ENCODE assay signal across 7 cellular contexts in genomic region chr3:100335137-100335833, GRCh38. TPM values are rescaled to one million over a fixed set of nuclear protein-coding genes. Genes with fewer than 3 reads are reported as not detected.
A peak's percentile ranks its signal among the peaks of the same experiment; 100 is the strongest.
DNase-seq lines count a peak whose midpoint lies in the region; ATAC-seq and TF ChIP-seq lines count a peak whose summit lies in the region.

No MANE protein-coding gene starts in this region.

- POLR2A ChIA-PET in naive thymus-derived CD8-positive, alpha-beta T cell (lab: Charles Lee) = interaction anchor here (0.9 to 2.6 kb wide), 3 partner anchors 66 to 378 kb away, joined by 3 to 23 read pairs (median 3); partner anchors contain the start of genes LNP1 and TOMM70

- H3K27ac ChIP-seq in WERI-Rb-1 (peak overlapping the region; percentile 83), aorta (ENCODE audit: low read depth in 1 of 2, low read length in 2 of 2) (peak overlapping the region; percentile 14 to 41)

- no peaks in the 10 kb centered on the region for H3K9me3 Mint-ChIP-seq in naive thymus-derived CD8-positive, alpha-beta T cell

- H3K4me3 ChIP-seq in Jurkat, Clone E6-1 (ENCODE audit: low read length) = peak overlapping the region; percentile 83
- H3K4me3 ChIP-seq in WERI-Rb-1 (ENCODE audit: low read depth, low read length) = peak overlapping the region; percentile 59
- H3K4me3 ChIP-seq in aorta (ENCODE audit: low read length in 2 of 2) = peak overlapping the region; percentile 61 to 79

- H3K9me3 ChIP-seq in WERI-Rb-1 (ENCODE audit: severe bottlenecking) (no peaks in the 10 kb centered on the region), aorta (ENCODE audit: control insufficient read depth, low read length) (no peaks in the 10 kb centered on the region)

- no peaks in the 10 kb centered on the region for H3K4me1 ChIP-seq in aorta (ENCODE audit: control insufficient read depth in 1 of 2, insufficient read depth in 2 of 2, low read length in 2 of 2)

- no peaks in the 10 kb centered on the region for H3K27me3 Mint-ChIP-seq in naive thymus-derived CD8-positive, alpha-beta T cell

- intact Hi-C loops in aorta (cut with DNase I) = loop anchor here in 1 of 2 donors (10.0 kb wide), 1 partner anchor 70 kb away; the partner anchor contains the start of genes LNP1 and TOMM70

- in situ Hi-C loops in G401 (cut with HindIII; ENCODE audit: low sequenced_read_pairs) = loop anchor here (25.0 kb wide), 1 partner anchor 252 kb away; no protein-coding TSS in a partner anchor

- H3K27ac Mint-ChIP-seq in naive thymus-derived CD8-positive, alpha-beta T cell = peak overlapping the region; percentile 39 to 96 (median 92)

- DNase-seq in G401 (ENCODE audit: low spot score) (peak; percentile 51), WERI-Rb-1 (peak; percentile 60), aorta (peak in 1 of 2 donors; percentile 60)
- peak; percentile 12 for DNase-seq in Jurkat, Clone E6-1 (ENCODE audit: low read depth, low spot score)
- no peak for DNase-seq in naive thymus-derived CD8-positive, alpha-beta T cell

- H3K36me3 ChIP-seq in WERI-Rb-1 (peaks cover 6% of the 10 kb centered on the region), aorta (ENCODE audit: control insufficient read depth in 1 of 2, insufficient read depth in 2 of 2, low read length in 1 of 2) (no peaks in the 10 kb centered on the region)

- peaks cover 0 to 14% (median 0%) of the 10 kb centered on the region in 3 donors for H3K36me3 Mint-ChIP-seq in naive thymus-derived CD8-positive, alpha-beta T cell

- H3K27me3 ChIP-seq in WERI-Rb-1 (ENCODE audit: insufficient read depth, low read depth, severe bottlenecking) = no peaks in the 10 kb centered on the region
- no peaks in the 10 kb centered on the region for H3K27me3 ChIP-seq in aorta (ENCODE audit: control insufficient read depth in 1 of 2, insufficient read depth in 2 of 2, low read length in 1 of 2)

- peak overlapping the region; percentile 84 to 99 (median 94) for H3K4me3 Mint-ChIP-seq in naive thymus-derived CD8-positive, alpha-beta T cell

- ATAC-seq in GM21528 (IDR thresholded peaks at IDR 0.05; ENCODE audit: low FRiP score, unreplicated experiment) (peak; percentile 38), esophagus mucosa (peak; percentile 51), aorta (ENCODE audit: low FRiP score) (no peak)
- ATAC-seq in naive thymus-derived CD8-positive, alpha-beta T cell = no peak

- no peak for TF ChIP-seq CTCF in WERI-Rb-1 (IDR thresholded peaks at IDR 0.05; ENCODE audit: low read depth, low read length)

- H3K4me1 Mint-ChIP-seq in naive thymus-derived CD8-positive, alpha-beta T cell = peaks cover 18 to 33% (median 30%) of the 10 kb centered on the region in 4 donors

- 58 to 61% methylated on average over 20 of the region's 20 CpGs for WGBS in aorta, 2 donors

RNA-seq across cellular contexts. Expression of gene NIT2, which starts 0.7 kb away (rescaled TPM):
- total RNA-seq in G401 (2014; rRNA removed; shearing (Covaris generic)) = 35.4 and 41.1 TPM in 2 replicates
- 115 TPM for polyA plus RNA-seq in Jurkat, Clone E6-1 (2012; ENCODE audit: insufficient read depth, insufficient read length)
- total RNA-seq in esophagus mucosa (48.7 TPM), aorta (10 to 100 TPM; 33.7 to 34.0 TPM)
- 10 to 100 TPM; 28.6 to 31.4 TPM for total RNA-seq in naive thymus-derived CD8-positive, alpha-beta T cell
- polyA plus RNA-seq in naive thymus-derived CD8-positive, alpha-beta T cell = 10 to 100 TPM; 35.8 to 43.8 (median 40.1) TPM
- 10 to 100 TPM; 13.3 to 58.7 TPM for polyA plus RNA-seq in aorta

Comparison
In these comparisons a context has a peak if more than half of its experiments do, and no peak if none do; other contexts are left out.
1. DNase-seq: peak in G401 (single experiment), Jurkat, Clone E6-1 (single experiment) and WERI-Rb-1 (single experiment); none in naive thymus-derived CD8-positive, alpha-beta T cell (0 of 10).
2. ATAC-seq: peak in GM21528 (single experiment) and esophagus mucosa (single experiment); none in naive thymus-derived CD8-positive, alpha-beta T cell (0 of 2) and aorta (single experiment).
3. Peak in every context shown above with its lines, with median percentiles within 50 percentile points of each other: H3K4me3 ChIP-seq.